In the genomic region with DNA sequence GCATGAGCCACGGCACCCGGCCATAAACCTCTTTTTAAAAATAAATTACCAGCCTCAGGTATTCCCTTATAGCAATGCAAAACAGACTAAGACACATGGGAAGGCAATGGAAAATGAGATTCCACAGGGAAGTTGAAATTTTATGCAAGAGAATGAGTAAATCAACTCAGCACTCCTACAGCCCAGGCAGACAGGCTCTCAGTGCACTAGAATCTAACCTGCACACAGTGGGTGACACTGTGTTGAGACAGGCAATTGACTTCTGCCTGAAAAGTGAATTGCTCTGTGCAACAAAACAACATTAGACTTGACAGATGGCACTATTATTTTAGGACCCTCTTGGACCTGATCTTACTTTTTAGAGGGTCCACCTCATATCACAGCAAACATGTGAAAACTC, we compare ENCODE assay signal across 34 cellular contexts.
"Had no signal": no experiment of that assay in that cellular context is flagged by ENCODE, and none has a peak within 500 bp of the region (broad histone marks: within the 10 kb centered on the region; RNA-seq: fewer than 3 reads in every experiment).

No MANE protein-coding gene starts in this region.

- H3K4me3 ChIP-seq: ascending aorta, cardiac muscle cell had no signal

- DNase-seq: activated CD4-positive, alpha-beta memory T cell treated with anti-CD3 and anti-CD28 coated beads, Interleukin-2, amount 10 ng/mL, durations not matched to agents 7 days and 5 days; activated CD4-positive, alpha-beta T cell treated with anti-CD3 and anti-CD28 coated beads for 1 hour; activated CD4-positive, alpha-beta T cell treated with anti-CD3 and anti-CD28 coated beads for 36 hours; activated CD4-positive, alpha-beta T cell treated with anti-CD3 and anti-CD28 coated beads for 48 hours; activated CD4-positive, alpha-beta T cell treated with anti-CD3 and anti-CD28 coated beads, Interleukin-2, amount 10 ng/mL, durations not matched to agents 7 days and 5 days; activated CD4-positive, alpha-beta T cell treated with anti-CD3 and anti-CD28 coated beads, Interleukin-2, amount 50 U/mL, for 48 hours; activated CD4-positive, CD25-positive, alpha-beta regulatory T cell; activated CD8-positive, alpha-beta memory T cell treated with anti-CD3 and anti-CD28 coated beads, Interleukin-2, amount 10 ng/mL, durations not matched to agents 7 days and 5 days; activated CD8-positive, alpha-beta memory T cell treated with anti-CD3 and anti-CD28 coated beads, Interleukin-2, amount 50 U/mL, for 48 hours; activated CD8-positive, alpha-beta T cell treated with anti-CD3 and anti-CD28 coated beads, Interleukin-2, amount 10 ng/mL, durations not matched to agents 7 days and 5 days; activated effector memory CD4-positive, alpha-beta T cell treated with Interleukin-2 at 50 U/mL for 16 hours; activated gamma-delta T cell; activated naive CD4-positive, alpha-beta T cell treated with anti-CD3 and anti-CD28 coated beads, Interleukin-2, amount 10 ng/mL, durations not matched to agents 7 days and 5 days; activated naive CD4-positive, alpha-beta T cell treated with Interleukin-2 at 50 U/mL for 16 hours; activated naive CD8-positive, alpha-beta T cell treated with anti-CD3 and anti-CD28 coated beads, Interleukin-2, amount 10 ng/mL, durations not matched to agents 7 days and 5 days; activated naive CD8-positive, alpha-beta T cell treated with anti-CD3 and anti-CD28 coated beads, Interleukin-2, amount 50 U/mL, for 24 hours; activated T-cell treated with anti-CD3 and anti-CD28 coated beads, Interleukin-2, amount 50 U/mL, for 24 hours; activated T-cell treated with anti-CD3 and anti-CD28 coated beads, Interleukin-2, amount 50 U/mL, for 48 hours; amygdala; anterior cingulate cortex; central memory CD4-positive, alpha-beta T cell; SW 1271; T-helper 1 cell; T-helper 2 cell; T-helper 9 cell had no signal

- H3K4me1 Mint-ChIP-seq: activated CD4-positive, alpha-beta memory T cell treated with anti-CD3 and anti-CD28 coated beads, Interleukin-2, amount 10 ng/mL, durations not matched to agents 7 days and 5 days; activated CD4-positive, alpha-beta T cell treated with anti-CD3 and anti-CD28 coated beads for 36 hours; activated CD4-positive, alpha-beta T cell treated with anti-CD3 and anti-CD28 coated beads, Interleukin-2, amount 10 ng/mL, durations not matched to agents 7 days and 5 days; activated CD8-positive, alpha-beta memory T cell treated with anti-CD3 and anti-CD28 coated beads, Interleukin-2, amount 10 ng/mL, durations not matched to agents 7 days and 5 days; activated naive CD4-positive, alpha-beta T cell treated with anti-CD3 and anti-CD28 coated beads, Interleukin-2, amount 10 ng/mL, durations not matched to agents 7 days and 5 days; activated naive CD4-positive, alpha-beta T cell treated with anti-CD3 and anti-CD28 coated beads, Interleukin-2, amount 50 U/mL, for 24 hours; activated naive CD8-positive, alpha-beta T cell treated with anti-CD3 and anti-CD28 coated beads, Interleukin-2, amount 10 ng/mL, durations not matched to agents 7 days and 5 days; activated naive CD8-positive, alpha-beta T cell treated with anti-CD3 and anti-CD28 coated beads, Interleukin-2, amount 50 U/mL, for 24 hours had no signal

- H3K9me3 ChIP-seq: ascending aorta had no signal

- H3K27ac ChIP-seq: ascending aorta, cardiac muscle cell had no signal

- H3K36me3 ChIP-seq: ascending aorta, cardiac muscle cell had no signal

- H3K4me3 Mint-ChIP-seq: activated CD4-positive, alpha-beta memory T cell treated with anti-CD3 and anti-CD28 coated beads, Interleukin-2, amount 10 ng/mL, durations not matched to agents 7 days and 5 days; activated CD4-positive, alpha-beta T cell treated with anti-CD3 and anti-CD28 coated beads for 36 hours; activated CD4-positive, alpha-beta T cell treated with anti-CD3 and anti-CD28 coated beads, Interleukin-2, amount 10 ng/mL, durations not matched to agents 7 days and 5 days; activated CD8-positive, alpha-beta memory T cell treated with anti-CD3 and anti-CD28 coated beads, Interleukin-2, amount 10 ng/mL, durations not matched to agents 7 days and 5 days; activated CD8-positive, alpha-beta T cell treated with anti-CD3 and anti-CD28 coated beads, Interleukin-2, amount 10 ng/mL, durations not matched to agents 7 days and 5 days; activated naive CD4-positive, alpha-beta T cell treated with anti-CD3 and anti-CD28 coated beads, Interleukin-2, amount 10 ng/mL, durations not matched to agents 7 days and 5 days; activated naive CD4-positive, alpha-beta T cell treated with anti-CD3 and anti-CD28 coated beads, Interleukin-2, amount 50 U/mL, for 24 hours; activated naive CD8-positive, alpha-beta T cell; activated naive CD8-positive, alpha-beta T cell treated with anti-CD3 and anti-CD28 coated beads, Interleukin-2, amount 10 ng/mL, durations not matched to agents 7 days and 5 days; activated naive CD8-positive, alpha-beta T cell treated with anti-CD3 and anti-CD28 coated beads, Interleukin-2, amount 50 U/mL, for 24 hours; activated T-cell treated with anti-CD3 and anti-CD28 coated beads, Interleukin-2, amount 50 U/mL, for 24 hours; brain; T-helper 1 cell treated with Interleukin-12 subunit alpha and Interleukin-12 subunit beta and Interleukin-4 antibody, amounts not matched to agents 30 μg/mL and 1 μg/mL, for 36 hours; T-helper 2 cell treated with Interferon-gamma antibody and Interleukin-4, amounts not matched to agents 5 μg/mL and 100 μg/mL, for 36 hours had no signal

- H3K27me3 ChIP-seq: ascending aorta, cardiac muscle cell had no signal

- H3K4me1 ChIP-seq: ascending aorta had no signal

- ATAC-seq: activated CD4-positive, alpha-beta T cell treated with anti-CD3 and anti-CD28 coated beads for 36 hours; activated CD4-positive, CD25-positive, alpha-beta regulatory T cell treated with anti-CD3 and anti-CD28 coated beads, Interleukin-2, amount 50 U/mL, for 24 hours; activated CD8-positive, alpha-beta memory T cell treated with anti-CD3 and anti-CD28 coated beads, Interleukin-2, amount 10 ng/mL, durations not matched to agents 7 days and 5 days; activated CD8-positive, alpha-beta T cell treated with anti-CD3 and anti-CD28 coated beads, Interleukin-2, amount 10 ng/mL, durations not matched to agents 7 days and 5 days; activated naive CD8-positive, alpha-beta T cell treated with anti-CD3 and anti-CD28 coated beads, Interleukin-2, amount 50 U/mL, for 24 hours had no signal

- H3K36me3 Mint-ChIP-seq: activated CD8-positive, alpha-beta memory T cell treated with anti-CD3 and anti-CD28 coated beads, Interleukin-2, amount 10 ng/mL, durations not matched to agents 7 days and 5 days; activated naive CD4-positive, alpha-beta T cell treated with anti-CD3 and anti-CD28 coated beads, Interleukin-2, amount 10 ng/mL, durations not matched to agents 7 days and 5 days; activated naive CD8-positive, alpha-beta T cell treated with anti-CD3 and anti-CD28 coated beads, Interleukin-2, amount 10 ng/mL, durations not matched to agents 7 days and 5 days; brain had no signal

- H3K27ac Mint-ChIP-seq: activated CD4-positive, alpha-beta memory T cell treated with anti-CD3 and anti-CD28 coated beads, Interleukin-2, amount 10 ng/mL, durations not matched to agents 7 days and 5 days; activated CD4-positive, alpha-beta T cell treated with anti-CD3 and anti-CD28 coated beads for 36 hours; activated CD4-positive, alpha-beta T cell treated with anti-CD3 and anti-CD28 coated beads, Interleukin-2, amount 10 ng/mL, durations not matched to agents 7 days and 5 days; activated CD8-positive, alpha-beta memory T cell treated with anti-CD3 and anti-CD28 coated beads, Interleukin-2, amount 10 ng/mL, durations not matched to agents 7 days and 5 days; activated CD8-positive, alpha-beta T cell treated with anti-CD3 and anti-CD28 coated beads, Interleukin-2, amount 10 ng/mL, durations not matched to agents 7 days and 5 days; activated naive CD4-positive, alpha-beta T cell treated with anti-CD3 and anti-CD28 coated beads, Interleukin-2, amount 10 ng/mL, durations not matched to agents 7 days and 5 days; activated naive CD4-positive, alpha-beta T cell treated with anti-CD3 and anti-CD28 coated beads, Interleukin-2, amount 50 U/mL, for 24 hours; activated naive CD8-positive, alpha-beta T cell; activated naive CD8-positive, alpha-beta T cell treated with anti-CD3 and anti-CD28 coated beads, Interleukin-2, amount 10 ng/mL, durations not matched to agents 7 days and 5 days; activated naive CD8-positive, alpha-beta T cell treated with anti-CD3 and anti-CD28 coated beads, Interleukin-2, amount 50 U/mL, for 24 hours; activated T-cell treated with anti-CD3 and anti-CD28 coated beads, Interleukin-2, amount 50 U/mL, for 24 hours; activated T-helper 2 cell treated with anti-CD3 and anti-CD28 coated beads, Interferon-gamma antibody, Interleukin-2, Interleukin-4, amounts not matched to agents 10 μg/mL and 5 μg/mL and 100 μg/mL, durations not matched to agents 14 hours and 24 hours and 36 hours; T-helper 1 cell treated with Interleukin-12 subunit alpha and Interleukin-12 subunit beta and Interleukin-4 antibody, amounts not matched to agents 30 μg/mL and 1 μg/mL, for 36 hours; T-helper 2 cell treated with Interferon-gamma antibody and Interleukin-4, amounts not matched to agents 5 μg/mL and 100 μg/mL, for 36 hours had no signal

- H3K9me3 Mint-ChIP-seq: activated CD4-positive, alpha-beta memory T cell treated with anti-CD3 and anti-CD28 coated beads, Interleukin-2, amount 10 ng/mL, durations not matched to agents 7 days and 5 days; activated CD4-positive, alpha-beta T cell treated with anti-CD3 and anti-CD28 coated beads, Interleukin-2, amount 10 ng/mL, durations not matched to agents 7 days and 5 days; activated T-helper 2 cell treated with anti-CD3 and anti-CD28 coated beads, Interferon-gamma antibody, Interleukin-2, Interleukin-4, amounts not matched to agents 10 μg/mL and 5 μg/mL and 100 μg/mL, durations not matched to agents 14 hours and 24 hours and 36 hours; T-helper 1 cell treated with Interleukin-12 subunit alpha and Interleukin-12 subunit beta and Interleukin-4 antibody, amounts not matched to agents 30 μg/mL and 1 μg/mL, for 36 hours; T-helper 2 cell treated with Interferon-gamma antibody and Interleukin-4, amounts not matched to agents 5 μg/mL and 100 μg/mL, for 36 hours had no signal

- H3K27me3 Mint-ChIP-seq: activated CD4-positive, alpha-beta T cell treated with anti-CD3 and anti-CD28 coated beads, Interleukin-2, amount 10 ng/mL, durations not matched to agents 7 days and 5 days; activated naive CD4-positive, alpha-beta T cell treated with anti-CD3 and anti-CD28 coated beads, Interleukin-2, amount 50 U/mL, for 24 hours; activated naive CD8-positive, alpha-beta T cell; activated T-cell treated with anti-CD3 and anti-CD28 coated beads, Interleukin-2, amount 50 U/mL, for 24 hours had no signal
